Comparison of ENCODE assay signal across 35 cellular contexts in the genomic region with DNA sequence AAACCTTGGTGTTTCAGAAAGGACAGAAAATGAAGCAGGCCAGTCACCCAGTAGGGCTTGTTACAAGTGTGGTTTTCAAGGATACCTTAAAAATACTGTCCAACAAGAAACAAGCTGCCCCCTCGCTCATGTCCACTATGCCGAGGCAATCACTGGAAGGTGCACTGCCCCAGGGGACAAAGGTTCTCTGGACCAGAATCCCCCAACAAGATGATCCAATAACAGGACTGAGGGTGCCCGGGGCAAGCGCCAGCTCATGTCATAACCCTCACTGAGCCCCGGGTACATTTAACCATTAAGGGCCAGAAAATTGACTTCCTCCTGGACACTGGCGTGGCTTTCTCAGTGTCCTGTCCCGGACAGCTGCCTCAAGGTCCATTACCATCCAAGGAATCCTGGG. TPM values are rescaled to one million over a fixed set of nuclear protein-coding genes. Genes with fewer than 3 reads are reported as not detected.
"Had no signal": no experiment of that assay in that cellular context is flagged by ENCODE, and none has a peak within 500 bp of the region (broad histone marks: within the 10 kb centered on the region; RNA-seq: fewer than 3 reads in every experiment).

No MANE protein-coding gene starts in this region.

- H3K36me3 ChIP-seq: gastrocnemius medialis, neutrophil, pancreas, transverse colon, upper lobe of right lung, uterus had no signal

- H3K4me3 ChIP-seq: dorsolateral prefrontal cortex, gastrocnemius medialis, mucosa of descending colon, pancreas, smooth muscle cell, testis, transverse colon, upper lobe of right lung, uterus had no signal

- H3K4me1 ChIP-seq: gastrocnemius medialis, pancreas, upper lobe of right lung, uterus had no signal

- H3K9me3 ChIP-seq: gastrocnemius medialis, neutrophil, pancreas, testis, transverse colon, upper lobe of right lung, uterus had no signal

- H3K4me1 Mint-ChIP-seq: mesothelial cell of epicardium, neural crest cell had no signal

- H3K27ac Mint-ChIP-seq: mesothelial cell of epicardium; natural killer cell treated with Interleukin-12 subunit alpha and Interleukin-12 subunit beta and Interleukin-15 and Interleukin-18, amount 100 ng/mL, for 72 hours; stimulated activated effector memory CD8-positive, alpha-beta T cell treated with anti-CD3 and anti-CD28 coated beads, Interleukin-12 subunit alpha, Interleukin-12 subunit beta, amount 100 ng/mL, for 72 hours had no signal

- H3K4me3 Mint-ChIP-seq: mesothelial cell of epicardium; naive B cell; natural killer cell treated with Interleukin-12 subunit alpha and Interleukin-12 subunit beta and Interleukin-15 and Interleukin-18, amount 100 ng/mL, for 72 hours; neural crest cell; stimulated activated effector memory CD8-positive, alpha-beta T cell treated with anti-CD3 and anti-CD28 coated beads, Interleukin-12 subunit alpha, Interleukin-12 subunit beta, amount 100 ng/mL, for 72 hours had no signal

- H3K27ac ChIP-seq: dorsolateral prefrontal cortex, epithelial cell of prostate, gastrocnemius medialis, neutrophil, pancreas, testis, transverse colon, upper lobe of right lung, uterus had no signal

- H3K36me3 Mint-ChIP-seq: natural killer cell treated with Interleukin-12 subunit alpha and Interleukin-12 subunit beta and Interleukin-15 and Interleukin-18, amount 100 ng/mL, for 72 hours; stimulated activated effector memory CD8-positive, alpha-beta T cell treated with anti-CD3 and anti-CD28 coated beads, Interleukin-12 subunit alpha, Interleukin-12 subunit beta, amount 100 ng/mL, for 72 hours had no signal

- H3K9me3 Mint-ChIP-seq: natural killer cell treated with Interleukin-12 subunit alpha and Interleukin-12 subunit beta and Interleukin-15 and Interleukin-18, amount 100 ng/mL, for 72 hours had no signal

- ATAC-seq: esophagus mucosa; gastrocnemius medialis; left colon; mucosa of descending colon; natural killer cell treated with Interleukin-12 subunit alpha and Interleukin-12 subunit beta and Interleukin-15 and Interleukin-18, amount 100 ng/mL, for 72 hours; pancreas; sciatic nerve; stimulated activated effector memory CD8-positive, alpha-beta T cell treated with anti-CD3 and anti-CD28 coated beads, Interleukin-12 subunit alpha, Interleukin-12 subunit beta, amount 100 ng/mL, for 72 hours; upper lobe of right lung had no signal

- H3K27me3 ChIP-seq: dorsolateral prefrontal cortex, gastrocnemius medialis, neutrophil, pancreas, testis, transverse colon, upper lobe of right lung, uterus had no signal

- DNase-seq: dorsolateral prefrontal cortex; effector CD4-positive, alpha-beta T cell; foreskin fibroblast; gastrocnemius medialis; head of caudate nucleus; hippocampal formation; left colon; mesenchymal stem cell; mucosa of descending colon; naive B cell; pancreas; retina; stimulated activated CD4-positive, alpha-beta T cell treated with anti-CD3 and anti-CD28 coated beads, Interleukin-12 subunit alpha, Interleukin-12 subunit beta, amount 100 ng/mL, for 4 hours; stimulated activated CD4-positive, alpha-beta T cell treated with anti-CD3 and anti-CD28 coated beads, Interleukin-2, amount 100 ng/mL, for 24 hours; stimulated activated CD4-positive, alpha-beta T cell treated with anti-CD3 and anti-CD28 coated beads, Interleukin-4, amount 100 ng/mL, for 24 hours; stimulated activated naive CD4-positive, alpha-beta T cell treated with Interleukin-2 at 50 U/mL for 16 hours; substantia nigra; testis; transverse colon; upper lobe of right lung; uterus had no signal

RNA-seq across cellular contexts. Expression of gene COL10A1, which starts 31.9 kb away (rescaled TPM):
- total RNA-seq: esophagus mucosa; gastrocnemius medialis; glomerular endothelial cell; kidney epithelial cell; left colon; lung microvascular endothelial cell; mesothelial cell of epicardium; mucosa of descending colon; natural killer cell treated with Interleukin-12 subunit alpha and Interleukin-12 subunit beta and Interleukin-15 and Interleukin-18, amount 100 ng/mL, for 72 hours; neural crest cell; omental fat pad; pulmonary artery endothelial cell; transverse colon had no signal
- polyA plus RNA-seq: smooth muscle cell had no signal
